ENCODE assay signal across 9 cellular contexts in genomic region chr2:233061591-233062446, GRCh38. TPM values are rescaled to one million over a fixed set of nuclear protein-coding genes. Genes with fewer than 3 reads are reported as not detected.
A peak's percentile ranks its signal among the peaks of the same experiment; 100 is the strongest.
DNase-seq lines count a peak whose midpoint lies in the region; ATAC-seq and TF ChIP-seq lines count a peak whose summit lies in the region.
"Had no signal": no experiment of that assay in that cellular context is flagged by ENCODE, and none has a peak within 500 bp of the region (broad histone marks: within the 10 kb centered on the region; RNA-seq: fewer than 3 reads in every experiment).

No MANE protein-coding gene starts in this region.

- DNase-seq in GM13977 (ENCODE audit: low spot score) (peak; percentile 66), SW480 (ENCODE audit: low spot score) (peak; percentile 46), erythroblast (lab: John Stamatoyannopoulos, UW) (peak; percentile 74 to 75), osteoblast (ENCODE audit: insufficient read length, low spot score, missing footprints) (peak; percentile 76), T1000 (lab: John Stamatoyannopoulos, UW) (no peak), NCI-H226 (no peak), KG1 (lab: John Stamatoyannopoulos, UW) (no peak)

- in situ Hi-C loops in GM13977 (cut with MboI; ENCODE audit: low pct_unique_long_range_greater_than_20kb, low sequenced_read_pairs, unreplicated experiment): no loop called here

- no peak overlapping the region for H3K4me2 ChIP-seq in osteoblast (ENCODE audit: insufficient read depth, low read length)

- H3K79me2 ChIP-seq in osteoblast (ENCODE audit: insufficient read depth, low read length): no peaks in the 10 kb centered on the region

- no peaks in the 10 kb centered on the region for H4K20me1 ChIP-seq in osteoblast (ENCODE audit: insufficient read depth, low read length)

- no peaks in the 10 kb centered on the region for H3K36me3 ChIP-seq in osteoblast (ENCODE audit: insufficient read depth, low read length)

- H3K27me3 ChIP-seq in osteoblast (ENCODE audit: insufficient read depth, low read length): no peaks in the 10 kb centered on the region

- TF ChIP-seq POLR2A in erythroblast (IDR thresholded peaks at IDR 0.05; ENCODE audit: low read length): peak; percentile 37

- no peak overlapping the region for H2AFZ ChIP-seq in osteoblast (ENCODE audit: low read length)

- TF ChIP-seq CTCF in GM13977 (IDR thresholded peaks at IDR 0.05; ENCODE audit: extremely low read depth, insufficient read depth, missing control alignments): peak; percentile 42
- TF ChIP-seq CTCF in osteoblast (IDR thresholded peaks at IDR 0.05; ENCODE audit: extremely low read depth, low read depth, low read length): no peak

- H3K27ac ChIP-seq in osteoblast (ENCODE audit: low read depth, low read length): no peak overlapping the region

- H3K4me3 ChIP-seq in osteoblast (ENCODE audit: insufficient read depth, low read length): no peak overlapping the region

- H3K4me1 ChIP-seq in osteoblast (ENCODE audit: insufficient read depth, low read length): no peaks in the 10 kb centered on the region

- ATAC-seq in HG02623 (IDR thresholded peaks at IDR 0.05; ENCODE audit: unreplicated experiment): peak; percentile 24

- no peaks in the 10 kb centered on the region for H3K9me3 ChIP-seq in osteoblast (ENCODE audit: low read depth, low read length)

RNA-seq across cellular contexts. Expression of gene INPP5D, which starts 1.7 kb away (rescaled TPM):
- total RNA-seq in osteoblast: under 0.01 TPM in 2 replicates

RNA-seq across cellular contexts. Expression of gene NEU2, which starts 29.3 kb away (rescaled TPM):
- total RNA-seq in osteoblast: not detected in 2 replicates
- total RNA-seq: T-helper 1 cell treated with Interleukin-12 subunit alpha and Interleukin-12 subunit beta and Interleukin-4 antibody, amounts not matched to agents 30 ng/mL and 1 ng/mL, for 36 hours had no signal

RNA-seq across cellular contexts. Expression of gene NGEF, which starts 48.8 kb away (rescaled TPM):
- total RNA-seq in osteoblast: 4.7 TPM in 1 of 2 replicates, not detected in the other
- total RNA-seq: T-helper 1 cell treated with Interleukin-12 subunit alpha and Interleukin-12 subunit beta and Interleukin-4 antibody, amounts not matched to agents 30 ng/mL and 1 ng/mL, for 36 hours had no signal

Comparison
In these comparisons a context has a peak if more than half of its experiments do, and no peak if none do; other contexts are left out.
1. DNase-seq: peak in GM13977 (single experiment), SW480 (single experiment), erythroblast (2 of 2) and osteoblast (single experiment); none in T1000 (single experiment), NCI-H226 (single experiment) and KG1 (single experiment).